12 cellular contexts compared by ENCODE assay signal in the genomic region with DNA sequence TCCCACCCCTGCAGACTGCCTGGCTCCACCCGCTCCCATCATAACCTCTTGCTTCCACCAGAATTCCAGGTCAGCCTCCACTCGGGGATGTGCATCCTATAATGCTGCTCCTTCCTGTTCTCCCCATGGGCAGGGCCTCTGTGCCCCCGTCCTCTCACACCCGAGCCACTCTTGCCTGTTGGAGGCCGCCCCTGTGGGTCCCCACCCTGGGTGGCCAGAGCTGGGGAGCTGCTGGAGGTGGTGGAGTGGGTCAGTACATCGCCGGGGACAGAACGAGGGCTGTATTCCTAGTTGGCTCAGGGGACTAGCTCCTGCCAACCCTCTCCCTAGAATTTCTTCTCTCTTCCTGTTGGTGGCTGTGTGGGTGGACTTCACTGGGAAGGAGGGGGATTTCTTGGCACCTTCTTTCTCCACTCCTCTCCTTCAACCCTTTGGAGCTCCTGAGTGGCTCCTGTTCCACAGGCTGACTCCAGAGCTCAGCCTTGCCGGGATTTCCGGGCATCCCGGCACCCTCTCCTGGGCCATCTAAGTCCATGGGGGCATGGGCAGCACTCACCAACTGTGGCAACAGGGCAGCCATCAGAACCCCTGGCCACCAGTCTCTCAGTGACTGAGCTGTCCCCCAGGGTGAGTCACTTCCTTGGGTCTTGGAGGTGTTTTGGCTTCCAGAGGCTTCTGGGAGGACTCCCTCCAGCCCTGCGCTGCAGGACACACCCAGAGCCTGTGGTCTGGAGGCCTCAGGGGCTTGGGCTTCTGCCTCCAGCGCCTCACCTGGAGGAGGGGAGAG.
DNase-seq lines count a peak whose midpoint lies in the region; ATAC-seq and TF ChIP-seq lines count a peak whose summit lies in the region.
"Had no signal": no experiment of that assay in that cellular context is flagged by ENCODE, and none has a peak within 500 bp of the region (broad histone marks: within the 10 kb centered on the region; RNA-seq: fewer than 3 reads in every experiment).

No MANE protein-coding gene starts in this region.

- H3K4ac ChIP-seq in H9 (ENCODE audit: low read depth, low read length) (no peak overlapping the region), neuronal stem cell (ENCODE audit: low read length) (no peak overlapping the region)

- no peak overlapping the region for H3K4me2 ChIP-seq in H9 (ENCODE audit: insufficient read depth, insufficient read length, low read length)
- no peak overlapping the region for H3K4me2 ChIP-seq in neuronal stem cell (ENCODE audit: insufficient read depth, low read length, poor library complexity, severe bottlenecking)

- H2BK120ac ChIP-seq in H9 (ENCODE audit: low read depth, low read length, poor library complexity, severe bottlenecking) (no peak overlapping the region), neuronal stem cell (ENCODE audit: low read depth, low read length) (peak overlapping the region; percentile 52)

- no peak for ATAC-seq in GM21619 (IDR thresholded peaks at IDR 0.05; ENCODE audit: unreplicated experiment)

- no peak overlapping the region for H2BK20ac ChIP-seq in H9 (ENCODE audit: low read depth, low read length, poor library complexity, severe bottlenecking)

- H3K79me2 ChIP-seq in H9 (ENCODE audit: insufficient read depth, low read length) = no peaks in the 10 kb centered on the region

- TF ChIP-seq CTCF in H9 (conservative IDR thresholded peaks at IDR 0.05) (no peak), brain (conservative IDR thresholded peaks at IDR 0.05) (no peak)

- H3K4me1 Mint-ChIP-seq in H9 = peaks cover 19 to 43% of the 10 kb centered on the region in 2 experiments
- peaks cover 87% of the 10 kb centered on the region for H3K4me1 Mint-ChIP-seq in brain

- H2BK12ac ChIP-seq in H9 (ENCODE audit: insufficient read length, low read depth, low read length) (no peak overlapping the region), neuronal stem cell (ENCODE audit: low read length) (no peak overlapping the region)

- peaks cover 2 to 5% of the 10 kb centered on the region in 2 donors for H3K36me3 ChIP-seq in neuronal stem cell (replicated peaks in 1 of 2; ENCODE audit: control insufficient read depth in 2 of 2, insufficient read depth in 2 of 2, low read length in 2 of 2)

- H3K14ac ChIP-seq in H9 (ENCODE audit: insufficient read depth, low read length) = no peak overlapping the region; the same call in 1 of the 2 replicates
- peak overlapping the region; percentile 66 for H3K14ac ChIP-seq in neuronal stem cell (ENCODE audit: low read length)

- H3K27ac Mint-ChIP-seq in H9 = peak overlapping the region in 2 of 3 experiments; percentile 4 to 78; a peak in 3 of 7 replicates
- peak overlapping the region; percentile 96 to 100 (median 98) for H3K27ac Mint-ChIP-seq in brain

- H4K5ac ChIP-seq in H9 (ENCODE audit: insufficient read length, low read depth, low read length) = no peak overlapping the region

- no peak overlapping the region for H2BK5ac ChIP-seq in H9 (ENCODE audit: insufficient read length, low read length)
- H2BK5ac ChIP-seq in neuronal stem cell (ENCODE audit: low read length) = peak overlapping the region; percentile 16

- H3K4me3 Mint-ChIP-seq in H9 (no peak overlapping the region; a peak in 1 of 5 replicates), brain (peak overlapping the region in 1 of 5 experiments; percentile 22)
- H3K4me3 Mint-ChIP-seq: T-helper 1 cell treated with Interleukin-12 subunit alpha and Interleukin-12 subunit beta and Interleukin-4 antibody, amounts not matched to agents 30 μg/mL and 1 μg/mL, for 36 hours had no signal

- no peak overlapping the region for H3K4me3 ChIP-seq in neuronal stem cell (ENCODE audit: low read length in 2 of 2)
- H3K4me3 ChIP-seq: left ventricle myocardium inferior had no signal

- DNase-seq in AG08395 (ENCODE audit: low spot score) (peak; percentile 44), H9 (no peak), neuronal stem cell (ENCODE audit: low spot score) (no peak), NCI-H2196 (lab: John Stamatoyannopoulos, UW; ENCODE audit: unreplicated experiment) (no peak)
- no peak for DNase-seq in activated CD4-positive, alpha-beta T cell treated with anti-CD3 and anti-CD28 coated beads for 1 hour
- DNase-seq in activated effector memory CD4-positive, alpha-beta T cell treated with Interleukin-2 at 50 U/mL for 16 hours = no peak
- DNase-seq: left ventricle myocardium inferior, NCI-H1092, NCI-H69 had no signal

- no peaks in the 10 kb centered on the region for H3K79me1 ChIP-seq in H9 (ENCODE audit: insufficient read depth, low read depth, low read length, poor library complexity, severe bottlenecking)
- no peaks in the 10 kb centered on the region for H3K79me1 ChIP-seq in neuronal stem cell (ENCODE audit: low read depth, low read length)

- no CpG with 5 or more reads among the region's 13 CpGs for WGBS in H9 (ENCODE audit: extremely low coverage, insufficient read length, low lambda C conversion rate)
- WGBS in neuronal stem cell (ENCODE audit: extremely low coverage in 2 of 2, insufficient read length in 2 of 2, insufficient replicate concordance in 1 of 2), 2 donors = no CpG with 5 or more reads among the region's 13 CpGs

- H2BK15ac ChIP-seq in H9 (ENCODE audit: low read depth, low read length) (no peak overlapping the region), neuronal stem cell (ENCODE audit: low read length) (peak overlapping the region; percentile 35)

- no peak overlapping the region for H2AK5ac ChIP-seq in H9 (ENCODE audit: insufficient read length, low read length)
- H2AK5ac ChIP-seq in neuronal stem cell (ENCODE audit: low read depth, low read length) = peak overlapping the region; percentile 21

- H3K18ac ChIP-seq in H9 (ENCODE audit: insufficient read length, low read depth, low read length) (peak overlapping the region; percentile 23), neuronal stem cell (ENCODE audit: low read length) (peak overlapping the region; percentile 62)

- no peak overlapping the region for H3K56ac ChIP-seq in H9 (ENCODE audit: insufficient read length, low read depth, low read length)

- H3K9me3 Mint-ChIP-seq in H9 (no peaks in the 10 kb centered on the region; a peak in 1 of 5 replicates), brain (peaks cover 0 to 1% (median 0%) of the 10 kb centered on the region in 5 experiments)
- H3K9me3 Mint-ChIP-seq: T-helper 1 cell treated with Interleukin-12 subunit alpha and Interleukin-12 subunit beta and Interleukin-4 antibody, amounts not matched to agents 30 μg/mL and 1 μg/mL, for 36 hours had no signal

- H3K9ac ChIP-seq in H9 (ENCODE audit: extremely low read depth, insufficient read length, low read length) (no peak overlapping the region), neuronal stem cell (ENCODE audit: low read depth, low read length, poor library complexity) (no peak overlapping the region)

- peaks cover 0 to 18% (median 9%) of the 10 kb centered on the region in 3 experiments; a peak in 6 of 7 replicates for H3K36me3 Mint-ChIP-seq in H9 (ENCODE audit: insufficient read depth in 1 of 3, low read depth in 3 of 3)
- H3K36me3 Mint-ChIP-seq in brain = peaks cover 6% of the 10 kb centered on the region

- H2AFZ ChIP-seq in H9 (ENCODE audit: low read length) (no peak overlapping the region), neuronal stem cell (ENCODE audit: low read length) (no peak overlapping the region)

- H4K91ac ChIP-seq in H9 (ENCODE audit: insufficient read length, low read depth, low read length) (no peak overlapping the region), neuronal stem cell (ENCODE audit: low read depth, low read length, poor library complexity) (no peak overlapping the region)

- H3K9me3 ChIP-seq in H9 (ENCODE audit: control insufficient read depth, low read depth, low read length) = no peaks in the 10 kb centered on the region
- peaks cover 0 to 13% of the 10 kb centered on the region in 2 donors for H3K9me3 ChIP-seq in neuronal stem cell (replicated peaks in 1 of 2; ENCODE audit: control insufficient read depth in 2 of 2, insufficient read depth in 1 of 2, low read depth in 1 of 2, low read length in 2 of 2)
- H3K9me3 ChIP-seq: left ventricle myocardium inferior had no signal

- H3K27me3 ChIP-seq in H9 (ENCODE audit: insufficient read depth, low read length) (no peaks in the 10 kb centered on the region), neuronal stem cell (ENCODE audit: control insufficient read depth in 3 of 3, insufficient read depth in 3 of 3, low read depth in 1 of 3, low read length in 3 of 3) (no peaks in the 10 kb centered on the region)

- H4K20me1 ChIP-seq in H9 (ENCODE audit: control insufficient read depth, insufficient read depth, insufficient read length) = no peaks in the 10 kb centered on the region

- H3K4me1 ChIP-seq in H9 (ENCODE audit: insufficient read depth, low read length) (no peaks in the 10 kb centered on the region; the same call in 1 of the 2 replicates), neuronal stem cell (ENCODE audit: control insufficient read depth in 2 of 2, insufficient read depth in 1 of 2, low read depth in 1 of 2, low read length in 2 of 2) (peaks cover 30 to 32% of the 10 kb centered on the region in 2 donors)

- no peak overlapping the region for H3K23ac ChIP-seq in H9 (ENCODE audit: insufficient read length, low read depth, low read length)
- peak overlapping the region; percentile 56 for H3K23ac ChIP-seq in neuronal stem cell (ENCODE audit: low read depth, low read length, poor library complexity)

- no peaks in the 10 kb centered on the region for H3K23me2 ChIP-seq in H9 (ENCODE audit: insufficient read length, low read depth, low read length, poor library complexity, severe bottlenecking)

- H3K27me3 Mint-ChIP-seq in H9 (ENCODE audit: low read depth) = no peaks in the 10 kb centered on the region
- no peaks in the 10 kb centered on the region for H3K27me3 Mint-ChIP-seq in brain

- no peak overlapping the region for H3T11ph ChIP-seq in H9 (ENCODE audit: low read length)

- H3K27ac ChIP-seq in H9 (ENCODE audit: insufficient read length, low read depth, low read length) (no peak overlapping the region), neuronal stem cell (replicated peaks; ENCODE audit: low read length) (no peak overlapping the region)

- H4K8ac ChIP-seq in H9 (replicated peaks; ENCODE audit: insufficient read length, low read depth, low read length) (no peak overlapping the region), neuronal stem cell (ENCODE audit: low read depth, low read length) (no peak overlapping the region)
